19 cellular contexts compared by ENCODE assay signal in the genomic region with DNA sequence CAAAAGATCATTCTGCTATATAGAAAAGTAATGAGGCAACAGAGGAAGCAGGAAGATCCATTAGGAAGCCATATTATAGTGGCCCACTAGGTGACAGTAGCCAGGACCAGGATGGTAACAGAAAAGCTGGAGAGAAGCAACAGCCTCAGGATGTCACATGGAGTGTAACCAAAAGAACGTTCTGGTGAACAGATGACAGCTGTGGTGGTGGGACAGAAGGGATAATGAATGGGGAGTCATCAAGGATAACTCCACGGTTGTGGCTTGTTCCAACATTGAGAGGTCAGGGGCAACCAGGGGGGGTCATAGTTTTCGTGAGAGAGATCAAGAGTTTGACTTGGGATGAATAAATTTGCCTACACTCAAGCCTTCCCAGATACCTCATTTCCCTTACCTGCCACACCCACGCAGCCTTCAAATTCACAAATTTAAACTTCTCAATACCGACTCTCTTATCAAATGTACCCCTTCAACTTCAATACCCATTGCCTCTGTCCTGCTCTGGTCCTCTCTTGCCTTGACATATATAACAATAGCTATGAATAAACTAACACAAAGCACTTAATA. TPM values are rescaled to one million over a fixed set of nuclear protein-coding genes. Genes with fewer than 3 reads are reported as not detected.
A peak's percentile ranks its signal among the peaks of the same experiment; 100 is the strongest.
DNase-seq lines count a peak whose midpoint lies in the region; ATAC-seq and TF ChIP-seq lines count a peak whose summit lies in the region.
"Had no signal": no experiment of that assay in that cellular context is flagged by ENCODE, and none has a peak within 500 bp of the region (broad histone marks: within the 10 kb centered on the region; RNA-seq: fewer than 3 reads in every experiment).

No MANE protein-coding gene starts in this region.

- H3K9me3 Mint-ChIP-seq in CD4-positive, alpha-beta T cell = no peaks in the 10 kb centered on the region

- H3K27ac Mint-ChIP-seq in CD4-positive, alpha-beta T cell = peak overlapping the region; percentile 37

- no peak for ATAC-seq in CD4-positive, alpha-beta T cell (ENCODE audit: poor library complexity)
- ATAC-seq: SK-N-SH treated with all-trans-retinoic acid at 6 μM for 48 hours had no signal

- no peaks in the 10 kb centered on the region for H3K27me3 ChIP-seq in BJ (ENCODE audit: control insufficient read depth, insufficient read depth, low read length)
- H3K27me3 ChIP-seq in CD4-positive, alpha-beta T cell (ENCODE audit: control insufficient read depth, insufficient read depth, low read length) = no peaks in the 10 kb centered on the region

- BruUV-seq in OCI-LY7 (replicated peaks; lab: Mats Ljungman, UMichigan) = no TSS peak

- POLR2A ChIA-PET in BJ (lab: Charles Lee) (no interaction called here), OCI-LY7 (lab: Charles Lee) (interaction anchor here (0.5 kb wide), 1 partner anchor 72 kb away, joined by 3 read pairs; no protein-coding TSS in a partner anchor)
- POLR2A ChIA-PET in CD4-positive, alpha-beta T cell (lab: Charles Lee) = no interaction called here

- H2AFZ ChIP-seq in OCI-LY7 (ENCODE audit: low read length) = no peak overlapping the region
- H2AFZ ChIP-seq: GM23248 had no signal

- H3K36me3 ChIP-seq in BJ (ENCODE audit: control insufficient read depth, insufficient read depth, low read length) (peaks cover 34% of the 10 kb centered on the region), OCI-LY7 (ENCODE audit: insufficient read depth, low read length) (peaks cover 57% of the 10 kb centered on the region)

- H3K4me1 ChIP-seq in OCI-LY7 (ENCODE audit: insufficient read depth, low read length, poor library complexity, severe bottlenecking) = no peaks in the 10 kb centered on the region

- TF ChIP-seq CTCF in BJ (IDR thresholded peaks at IDR 0.05; ENCODE audit: insufficient read depth, low read depth, low read length) (0 out of 2 replicates have a peak, but pooled peaks have one; percentile 2), OCI-LY7 (conservative IDR thresholded peaks at IDR 0.05; ENCODE audit: low read length) (0 out of 2 replicates have a peak, but pooled peaks have one; percentile 12)
- TF ChIP-seq CTCF in CD4-positive, alpha-beta T cell (IDR thresholded peaks at IDR 0.05) = no peak

- CTCF ChIA-PET in BJ (lab: Yijun Ruan, JAX) = interaction anchor here (1.4 kb wide), 1 partner anchor 156 kb away, joined by 3 read pairs; no protein-coding TSS in a partner anchor
- CTCF ChIA-PET in CD4-positive, alpha-beta T cell (lab: Charles Lee) = no interaction called here
- CTCF ChIA-PET in OCI-LY7 (lab: Charles Lee; ENCODE audit: unreplicated experiment) = no interaction called here

- no peaks in the 10 kb centered on the region for H3K9me2 ChIP-seq in OCI-LY7 (ENCODE audit: insufficient read depth, low read length)

- no peaks in the 10 kb centered on the region for H4K20me1 ChIP-seq in OCI-LY7 (ENCODE audit: insufficient read depth, low read length)

- H3K4me3 ChIP-seq in BJ (ENCODE audit: low read depth, low read length) (no peak overlapping the region), OCI-LY7 (ENCODE audit: low read depth, low read length, poor library complexity, severe bottlenecking) (no peak overlapping the region)
- H3K4me3 ChIP-seq: GM23248 had no signal

- no peak for DNase-seq in BJ (ENCODE audit: low read depth)
- no peak for DNase-seq in CD4-positive, alpha-beta T cell
- DNase-seq in OCI-LY7 (ENCODE audit: low spot score) = no peak
- peak; percentile 65 for DNase-seq in myocyte (ENCODE audit: low read depth)
- no peak for DNase-seq in activated CD4-positive, alpha-beta T cell treated with anti-CD3 and anti-CD28 coated beads for 4 hours
- no peak for DNase-seq in stimulated activated naive CD4-positive, alpha-beta T cell (lab: John Stamatoyannopoulos, UW)
- DNase-seq in NCI-H524 (lab: John Stamatoyannopoulos, UW) = no peak
- DNase-seq: DMS153, EL, GM23248, HCEC 1CT, KG1, NCI-H1048, NCI-H1436 treated with DMSO at 0.1 percent for 48 hours, NCI-H2081, NCI-H510A, SHP77 treated with DMSO at 0.1 percent for 48 hours had no signal

- no peaks in the 10 kb centered on the region for H3K9me3 ChIP-seq in CD4-positive, alpha-beta T cell (ENCODE audit: control insufficient read depth, low read length)
- no peaks in the 10 kb centered on the region for H3K9me3 ChIP-seq in OCI-LY7 (ENCODE audit: low read length)

- H3K36me3 Mint-ChIP-seq in CD4-positive, alpha-beta T cell (ENCODE audit: low read depth) = peaks cover 55% of the 10 kb centered on the region

- H3K4me1 Mint-ChIP-seq in CD4-positive, alpha-beta T cell (ENCODE audit: low read depth) = peaks cover 34% of the 10 kb centered on the region

- H3K27ac ChIP-seq in CD4-positive, alpha-beta T cell (ENCODE audit: low read depth, low read length) = no peak overlapping the region
- no peak overlapping the region for H3K27ac ChIP-seq in OCI-LY7 (ENCODE audit: low read depth, low read length, poor library complexity, severe bottlenecking)
- H3K27ac ChIP-seq: GM23248 had no signal

- no peak overlapping the region for H3K4me2 ChIP-seq in OCI-LY7 (ENCODE audit: low read length)

- H3K4me3 Mint-ChIP-seq in CD4-positive, alpha-beta T cell = no peak overlapping the region

- H3K27me3 Mint-ChIP-seq in CD4-positive, alpha-beta T cell = no peaks in the 10 kb centered on the region

- H3K79me2 ChIP-seq in OCI-LY7 (ENCODE audit: insufficient read depth, low read depth, low read length) = no peaks in the 10 kb centered on the region

- intact Hi-C loops in CD4-positive, alpha-beta T cell (cut with DNase I, micrococcal nuclease) = no loop called here
- intact Hi-C loops in OCI-LY7 (cut with micrococcal nuclease; ENCODE audit: unreplicated experiment) = no loop called here

RNA-seq across cellular contexts. Expression of gene TBL2, which starts 9.3 kb away (rescaled TPM):
- 40.6 and 63.7 TPM in 2 replicates for polyA plus RNA-seq in BJ (2011; rRNA removed)
- 75.3 and 123 TPM in 2 replicates for polyA minus RNA-seq in BJ (2011; rRNA and poly(A)+ RNA removed)
- total RNA-seq in CD4-positive, alpha-beta T cell = 10 to 100 TPM; 25.2 to 27.2 TPM
- total RNA-seq in OCI-LY7 (2014; rRNA removed; shearing (Covaris generic)) = 36.9 and 39.8 TPM in 2 replicates
- total RNA-seq in OCI-LY7 (2022) (42.8 and 47.9 TPM in 2 replicates), myocyte (80.7 and 82.0 TPM in 2 replicates)
- 70.3 TPM for polyA plus RNA-seq in myocyte (2012)

RNA-seq across cellular contexts. Expression of gene BCL7B, which starts 11.6 kb away (rescaled TPM):
- 65.2 and 89.6 TPM in 2 replicates for polyA plus RNA-seq in BJ (2011; rRNA removed)
- polyA minus RNA-seq in BJ (2011; rRNA and poly(A)+ RNA removed) = 29.9 and 52.5 TPM in 2 replicates
- 100 to 1,000 TPM; 102 TPM for total RNA-seq in CD4-positive, alpha-beta T cell
- 27.7 and 31.7 TPM in 2 replicates for total RNA-seq in OCI-LY7 (2014; rRNA removed; shearing (Covaris generic))
- total RNA-seq in OCI-LY7 (2022) = 47.1 and 51.7 TPM in 2 replicates
- total RNA-seq in myocyte = 69.4 and 83.5 TPM in 2 replicates
- polyA plus RNA-seq in myocyte (2012) = 74.0 TPM

RNA-seq across cellular contexts. Expression of gene BAZ1B, which starts 47.0 kb away (rescaled TPM):
- 12.4 and 18.8 TPM in 2 replicates for polyA plus RNA-seq in BJ (2011; rRNA removed)
- polyA minus RNA-seq in BJ (2011; rRNA and poly(A)+ RNA removed) = 21.3 and 25.0 TPM in 2 replicates
- 10 to 100 TPM; 32.8 to 35.5 TPM for total RNA-seq in CD4-positive, alpha-beta T cell
- total RNA-seq in OCI-LY7 (2014; rRNA removed; shearing (Covaris generic)) = 77.8 and 86.8 TPM in 2 replicates
- total RNA-seq in OCI-LY7 (2022) (109 and 117 TPM in 2 replicates), myocyte (70.0 and 76.7 TPM in 2 replicates)
- polyA plus RNA-seq in myocyte (2012) = 32.9 TPM

RNA-seq across cellular contexts. Expression of gene MLXIPL, which starts 55.2 kb away (rescaled TPM):
- polyA plus RNA-seq in BJ (2011; rRNA removed) = not detected in 2 replicates
- not detected in 2 replicates for polyA minus RNA-seq in BJ (2011; rRNA and poly(A)+ RNA removed)
- total RNA-seq in CD4-positive, alpha-beta T cell = not detected
- total RNA-seq in OCI-LY7 (2014; rRNA removed; shearing (Covaris generic)) = not detected in 2 replicates
- total RNA-seq in OCI-LY7 (2022) (not detected in 2 replicates), myocyte (10.6 and 18.6 TPM in 2 replicates)
- 0.26 TPM for polyA plus RNA-seq in myocyte (2012)
- total RNA-seq: GM23248, RPMI7951 had no signal
- polyA plus RNA-seq: GM23248 had no signal
